In genomic region chr20:2575682-2576081, GRCh38 we compare ENCODE assay signal across 20 cellular contexts. TPM values are rescaled to one million over a fixed set of nuclear protein-coding genes. Genes with fewer than 3 reads are reported as not detected.
"Had no signal": no experiment of that assay in that cellular context is flagged by ENCODE, and none has a peak within 500 bp of the region (broad histone marks: within the 10 kb centered on the region; RNA-seq: fewer than 3 reads in every experiment).

No MANE protein-coding gene starts in this region.

- DNase-seq: IMR-90, Karpas-422, KG1, MM.1S, NCI-H1436, NCI-H187, NCI-H2029, NCI-H2081 treated with DMSO at 0.1 percent for 48 hours, NCI-H226, NCI-H446, NCI-H510A, NCI-H774, Right ventricle myocardium superior, RPMI8226, SIG-M5, SW 1271 had no signal

- ATAC-seq: HepG2 had no signal

RNA-seq across cellular contexts. Expression of gene TMC2, which starts 39.3 kb away (rescaled TPM):
- total RNA-seq: HepG2, HT1080, IMR-90, M059J, Right ventricle myocardium superior, SK-MEL-5 had no signal
